9 cellular contexts compared by ENCODE assay signal in the genomic region with DNA sequence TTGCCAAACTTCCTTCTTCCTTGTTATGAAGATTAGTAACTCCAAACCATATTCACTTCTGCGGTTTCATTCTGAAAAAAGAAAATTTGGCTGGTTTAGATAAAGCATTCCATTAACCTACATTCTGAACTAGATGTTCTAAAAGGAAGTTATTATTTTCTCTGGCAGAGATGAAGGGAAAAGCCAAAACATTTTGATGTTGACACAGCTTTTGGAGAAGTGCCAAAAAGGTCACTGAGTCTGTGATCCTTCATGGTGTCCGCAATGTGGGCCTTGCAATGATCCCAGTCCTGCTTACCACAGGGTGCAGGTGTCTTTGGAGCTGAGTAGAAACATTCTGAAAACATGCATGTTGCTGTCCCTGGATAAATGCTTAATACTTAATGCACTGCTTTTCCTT.
A peak's percentile ranks its signal among the peaks of the same experiment; 100 is the strongest.
DNase-seq lines count a peak whose midpoint lies in the region; ATAC-seq and TF ChIP-seq lines count a peak whose summit lies in the region.
"Had no signal": no experiment of that assay in that cellular context is flagged by ENCODE, and none has a peak within 500 bp of the region (broad histone marks: within the 10 kb centered on the region; RNA-seq: fewer than 3 reads in every experiment).

No MANE protein-coding gene starts in this region.

- H3K4me3 ChIP-seq in fibroblast of pulmonary artery (replicated peaks; ENCODE audit: low read depth, low read length), result no peak overlapping the region

- DNase-seq in GM04503 (ENCODE audit: low read depth), result peak; percentile 37
- DNase-seq in RPMI8226, result peak; percentile 84
- peak; percentile 97 for DNase-seq in fibroblast of pulmonary artery (ENCODE audit: low read depth)
- DNase-seq in putamen (ENCODE audit: low spot score), result peak; percentile 19
- no peak for DNase-seq in C1 segment of cervical spinal cord (lab: John Stamatoyannopoulos, UW)
- no peak for DNase-seq in NCI-H526 (lab: John Stamatoyannopoulos, UW)

- no peak for ATAC-seq in GM19455 (IDR thresholded peaks at IDR 0.05; ENCODE audit: unreplicated experiment)
- ATAC-seq in GM21367 (IDR thresholded peaks at IDR 0.05; ENCODE audit: unreplicated experiment), result no peak
- ATAC-seq: WTC11 had no signal

- TF ChIP-seq CTCF in fibroblast of pulmonary artery (IDR thresholded peaks at IDR 0.05; ENCODE audit: low read length, missing control alignments), result no peak

Comparison
In these comparisons a context has a peak if more than half of its experiments do, and no peak if none do; other contexts are left out.
1. DNase-seq: peak in GM04503 (single experiment), RPMI8226 (single experiment), fibroblast of pulmonary artery (single experiment) and putamen (single experiment); none in C1 segment of cervical spinal cord (0 of 14) and NCI-H526 (0 of 2).